Comparison of ENCODE assay signal across 8 cellular contexts in the genomic region with DNA sequence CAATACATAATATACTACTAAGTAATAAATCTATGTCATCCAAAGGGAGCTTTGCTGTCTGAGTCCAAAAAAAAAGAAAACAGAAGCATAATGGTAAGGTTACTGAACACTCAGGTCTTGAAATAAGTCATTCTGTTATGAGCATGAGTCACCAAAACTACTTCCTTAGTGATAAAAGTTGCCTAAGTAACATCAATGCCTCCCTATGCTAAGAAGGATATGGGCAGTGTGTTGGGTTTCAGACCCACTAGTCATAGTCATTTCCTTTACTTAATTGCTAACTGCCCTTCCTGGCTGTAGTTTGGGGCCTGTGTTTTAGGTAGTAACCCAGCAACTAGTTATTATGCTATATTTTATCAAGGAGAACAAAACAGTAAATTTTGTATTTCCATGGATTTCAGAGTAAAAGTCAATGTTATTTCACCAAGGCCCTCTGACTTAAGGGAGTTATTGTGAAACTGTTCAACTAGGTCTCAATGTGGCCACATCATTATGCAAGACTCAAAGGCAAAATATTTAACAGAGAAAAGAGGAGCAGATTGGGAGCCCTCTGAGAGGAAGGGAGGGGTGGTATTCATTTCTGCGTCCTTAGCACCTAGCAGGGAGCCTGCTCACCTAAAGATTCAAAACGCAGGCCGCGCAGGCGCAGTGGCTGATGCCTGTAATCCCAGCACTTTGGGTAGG. TPM values are rescaled to one million over a fixed set of nuclear protein-coding genes. Genes with fewer than 3 reads are reported as not detected.
DNase-seq lines count a peak whose midpoint lies in the region; ATAC-seq and TF ChIP-seq lines count a peak whose summit lies in the region.

No MANE protein-coding gene starts in this region.

- H3K9ac ChIP-seq in mucosa of rectum (ENCODE audit: low read depth in 1 of 2, low read length in 2 of 2) = no peak overlapping the region

- in situ Hi-C loops in Panc1 (cut with HindIII; ENCODE audit: low pct_unique_long_range_greater_than_20kb, low sequenced_read_pairs) = no loop called here

- ATAC-seq in HG02885 (IDR thresholded peaks at IDR 0.05; ENCODE audit: poor library complexity, unreplicated experiment) (peak; percentile 100), Panc1 (peak; percentile 88)

- no peaks in the 10 kb centered on the region for H3K36me3 ChIP-seq in Panc1 (ENCODE audit: control insufficient read depth, insufficient read depth, low read length)
- no peaks in the 10 kb centered on the region for H3K36me3 ChIP-seq in mucosa of rectum (ENCODE audit: control insufficient read depth in 2 of 2, insufficient read depth in 2 of 2, low read length in 2 of 2)

- no peak overlapping the region for H3K4me3 ChIP-seq in Panc1 (ENCODE audit: low read depth in 2 of 2, low read length in 2 of 2)
- no peak overlapping the region for H3K4me3 ChIP-seq in mucosa of rectum (ENCODE audit: low read length in 2 of 2)

- intact Hi-C loops in Panc1 (cut with micrococcal nuclease; ENCODE audit: unreplicated experiment) = no loop called here

- POLR2A ChIA-PET in Panc1 (lab: Charles Lee) = interaction anchor here (0.5 to 1.4 kb wide), 7 partner anchors 11 to 102 kb away, joined by 3 to 10 read pairs (median 5); partner anchors contain the start of genes TRDMT1 and VIM

- no peak for TF ChIP-seq CTCF in Panc1 (IDR thresholded peaks at IDR 0.05)

- H3K9me3 ChIP-seq in Panc1 (ENCODE audit: control insufficient read depth, insufficient read depth, low read depth, low read length) (no peaks in the 10 kb centered on the region), mucosa of rectum (ENCODE audit: control insufficient read depth in 2 of 2, low read length in 2 of 2) (no peaks in the 10 kb centered on the region)

- BruUV-seq in Panc1 (replicated peaks; lab: Mats Ljungman, UMichigan) = no TSS peak

- peak; percentile 38 for DNase-seq in stimulated activated CD4-positive, alpha-beta T cell treated with anti-CD3 and anti-CD28 coated beads, Interleukin-4, amount 100 ng/mL, for 24 hours
- DNase-seq in stimulated activated CD4-positive, alpha-beta T cell treated with anti-CD3 and anti-CD28 coated beads, Interleukin-12 subunit alpha, Interleukin-12 subunit beta, amount 100 ng/mL, for 4 hours = no peak
- DNase-seq in Panc1 (ENCODE audit: low read depth, low spot score) (no peak), NCI-H1092 treated with DMSO at 0.1 percent for 48 hours (lab: John Stamatoyannopoulos, UW) (no peak)
- DNase-seq in activated CD4-positive, CD25-positive, alpha-beta regulatory T cell treated with anti-CD3 and anti-CD28 coated beads, Interleukin-2, amount 50 U/mL, for 72 hours = no peak

- H3K27ac ChIP-seq in Panc1 (ENCODE audit: low read length) = peak overlapping the region; percentile 99
- peak overlapping the region; percentile 26 for H3K27ac ChIP-seq in cingulate gyrus (ENCODE audit: low read depth, low read length)
- peak overlapping the region; percentile 31 to 61 for H3K27ac ChIP-seq in mucosa of rectum (ENCODE audit: low read depth in 2 of 2, low read length in 2 of 2)

- CTCF ChIA-PET in Panc1 (lab: Charles Lee) = interaction anchor here (0.6 to 0.8 kb wide), 2 partner anchors 10 to 219 kb away, joined by 3 to 10 read pairs; no protein-coding TSS in a partner anchor

- H3K27me3 ChIP-seq in Panc1 (ENCODE audit: control insufficient read depth, insufficient read depth, low read length) (no peaks in the 10 kb centered on the region), mucosa of rectum (ENCODE audit: control insufficient read depth in 2 of 2, insufficient read depth in 2 of 2, low read length in 2 of 2) (no peaks in the 10 kb centered on the region)

- H3K4me1 ChIP-seq in Panc1 (ENCODE audit: control insufficient read depth, insufficient read depth, low read length) = peaks cover 62% of the 10 kb centered on the region
- H3K4me1 ChIP-seq in mucosa of rectum (ENCODE audit: control insufficient read depth in 2 of 2, insufficient read depth in 2 of 2, low read length in 2 of 2) = no peaks in the 10 kb centered on the region

RNA-seq across cellular contexts. Expression of gene VIM, which starts 11.7 kb away (rescaled TPM):
- 3,436 TPM for total RNA-seq in Panc1 (2021; ENCODE audit: unreplicated experiment)
- polyA plus RNA-seq in Panc1 (2012; ENCODE audit: insufficient read length) = 3,712 TPM

RNA-seq across cellular contexts. Expression of gene TRDMT1, which starts 14.9 kb away (rescaled TPM):
- total RNA-seq in Panc1 (2021; ENCODE audit: unreplicated experiment) = 7.6 TPM
- polyA plus RNA-seq in Panc1 (2012; ENCODE audit: insufficient read length) = 2.4 TPM

Comparison
In these comparisons a context has a peak if more than half of its experiments do, and no peak if none do; other contexts are left out.
1. H3K27ac ChIP-seq: peak in every context shown above with its lines; median percentile 99 in Panc1; 46 in mucosa of rectum; 26 in cingulate gyrus.